11 cellular contexts compared by ENCODE assay signal in the genomic region with DNA sequence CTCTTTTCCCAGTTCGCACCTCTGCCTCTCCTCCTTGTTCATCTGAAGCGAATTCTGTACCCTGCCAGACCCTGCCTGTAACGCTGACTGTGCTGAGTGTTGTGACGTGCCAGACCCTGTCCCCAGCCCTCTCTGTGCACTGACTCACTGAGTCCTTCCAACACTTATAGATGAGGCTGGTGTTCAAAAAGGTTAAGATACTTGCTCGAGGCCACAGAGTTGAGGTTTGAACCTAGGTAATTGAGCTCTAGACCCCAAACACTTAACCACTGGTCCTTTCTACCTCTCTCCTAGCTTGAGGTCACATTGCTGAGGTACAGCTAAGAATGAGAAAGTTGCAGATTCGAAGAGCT. TPM values are rescaled to one million over a fixed set of nuclear protein-coding genes. Genes with fewer than 3 reads are reported as not detected.
DNase-seq lines count a peak whose midpoint lies in the region; ATAC-seq, FAIRE-seq and TF ChIP-seq lines count a peak whose summit lies in the region.
"Had no signal": no experiment of that assay in that cellular context is flagged by ENCODE, and none has a peak within 500 bp of the region (broad histone marks: within the 10 kb centered on the region; RNA-seq: fewer than 3 reads in every experiment).

No MANE protein-coding gene starts in this region.

- WGBS in GM23248 (ENCODE audit: low coverage in 1 of 2, low lambda C conversion rate in 2 of 2, missing lambda C conversion rate in 2 of 2), 2 experiments: 97 to 98% methylated on average over 6 of the region's 6 CpGs

- no peaks in the 10 kb centered on the region; the same call in 1 of the 2 replicates for H3K9me3 Mint-ChIP-seq in WTC11

- DNase-seq in stimulated activated CD4-positive, alpha-beta T cell treated with anti-CD3 and anti-CD28 coated beads, Interleukin-15, amount 100 ng/mL, for 24 hours: peak; percentile 49
- no peak for DNase-seq in stimulated activated CD4-positive, alpha-beta T cell treated with anti-CD3 and anti-CD28 coated beads, Interleukin-4, amount 100 ng/mL, for 4 hours
- DNase-seq in WTC11 (ENCODE audit: low spot score): no peak
- DNase-seq in kidney: no peak
- DNase-seq in upper lobe of right lung: no peak
- no peak for DNase-seq in Right ventricle myocardium inferior (ENCODE audit: missing footprints)
- no peak for DNase-seq in BE2C
- no peak for DNase-seq in GM23248
- DNase-seq: aorta, NCI-H187 treated with DMSO at 0.1 percent for 48 hours had no signal

- H3K27me3 ChIP-seq in upper lobe of right lung: no peaks in the 10 kb centered on the region
- H3K27me3 ChIP-seq in BE2C: no peaks in the 10 kb centered on the region
- no peaks in the 10 kb centered on the region for H3K27me3 ChIP-seq in GM23248 (replicated peaks; ENCODE audit: insufficient read depth)
- H3K27me3 ChIP-seq: neutrophil had no signal

- peaks cover 40% of the 10 kb centered on the region for H3K4me1 Mint-ChIP-seq in WTC11

- ATAC-seq in WTC11: no peak
- ATAC-seq in upper lobe of right lung: no peak
- ATAC-seq in Right ventricle myocardium inferior: no peak

- POLR2A ChIA-PET in WTC11 (lab: Charles Lee): no interaction called here

- no peaks in the 10 kb centered on the region for H3K27me3 Mint-ChIP-seq in WTC11 (ENCODE audit: low read depth)

- H3K79me2 ChIP-seq in GM23248 (ENCODE audit: insufficient read depth): no peaks in the 10 kb centered on the region

- H3K4me3 Mint-ChIP-seq in WTC11: no peak overlapping the region

- in situ Hi-C loops in GM23248 (cut with MboI): no loop called here

- H3K9ac ChIP-seq in kidney (ENCODE audit: low read length in 2 of 2) (no peak overlapping the region), GM23248 (no peak overlapping the region)

- peaks cover 25 to 27% of the 10 kb centered on the region in 2 donors for H3K4me1 ChIP-seq in kidney (ENCODE audit: control insufficient read depth in 1 of 2, insufficient read depth in 1 of 2, low read depth in 1 of 2, low read length in 2 of 2)
- H3K4me1 ChIP-seq in upper lobe of right lung: peaks cover 52% of the 10 kb centered on the region
- H3K4me1 ChIP-seq in BE2C: no peaks in the 10 kb centered on the region
- H3K4me1 ChIP-seq in GM23248 (ENCODE audit: insufficient read depth): peaks cover 22% of the 10 kb centered on the region

- H3F3A ChIP-seq in GM23248 (ENCODE audit: insufficient read depth): 0 out of 2 replicates have a peak, but pooled peaks cover 6% of the 10 kb centered on the region

- no peaks in the 10 kb centered on the region for H4K20me1 ChIP-seq in GM23248 (ENCODE audit: insufficient read depth)

- H3K9me3 ChIP-seq in kidney (ENCODE audit: control insufficient read depth in 1 of 2, low read length in 2 of 2) (no peaks in the 10 kb centered on the region), upper lobe of right lung (no peaks in the 10 kb centered on the region), BE2C (no peaks in the 10 kb centered on the region), GM23248 (ENCODE audit: low read depth) (no peaks in the 10 kb centered on the region)
- H3K9me3 ChIP-seq: neutrophil had no signal

- no peaks in the 10 kb centered on the region for H3K9me2 ChIP-seq in GM23248 (ENCODE audit: insufficient read depth)

- H3K27ac Mint-ChIP-seq in WTC11: peak overlapping the region; percentile 7; the same call in 1 of the 2 replicates

- no peak overlapping the region for H2AFZ ChIP-seq in GM23248

- intact Hi-C loops in kidney (cut with DNase I): no loop called here
- intact Hi-C loops in upper lobe of right lung (cut with DNase I): no loop called here
- intact Hi-C loops in Right ventricle myocardium inferior (cut with DNase I): no loop called here

- H3K36me3 ChIP-seq in kidney (ENCODE audit: control insufficient read depth in 1 of 2, insufficient read depth in 2 of 2, low read length in 2 of 2) (no peaks in the 10 kb centered on the region), upper lobe of right lung (no peaks in the 10 kb centered on the region), BE2C (no peaks in the 10 kb centered on the region), GM23248 (ENCODE audit: low read depth) (no peaks in the 10 kb centered on the region)

- H3K36me3 Mint-ChIP-seq in WTC11: no peaks in the 10 kb centered on the region

- FAIRE-seq in kidney (lab: Jason Lieb, UNC): no peak

- no peak for TF ChIP-seq CTCF in WTC11 (IDR thresholded peaks at IDR 0.05)
- TF ChIP-seq CTCF in kidney (IDR thresholded peaks at IDR 0.05; ENCODE audit: borderline replicate concordance, extremely low read depth, insufficient read depth): no peak
- TF ChIP-seq CTCF in upper lobe of right lung (IDR thresholded peaks at IDR 0.05): no peak
- no peak for TF ChIP-seq CTCF in BE2C (IDR thresholded peaks at IDR 0.05; ENCODE audit: low read depth, low read length)

- no peak overlapping the region for H3K4me3 ChIP-seq in kidney (ENCODE audit: low read length in 2 of 2)
- no peak overlapping the region for H3K4me3 ChIP-seq in upper lobe of right lung
- no peak overlapping the region for H3K4me3 ChIP-seq in BE2C (ENCODE audit: low read depth, low read length)
- H3K4me3 ChIP-seq in GM23248: no peak overlapping the region

- CTCF ChIA-PET in WTC11 (lab: Charles Lee): interaction anchor here (1.3 to 1.6 kb wide), 2 partner anchors 12 to 36 kb away, joined by 5 to 7 read pairs; no protein-coding TSS in a partner anchor

- no peak overlapping the region for H3K4me2 ChIP-seq in GM23248 (ENCODE audit: unreplicated experiment)

- H3K27ac ChIP-seq in kidney (ENCODE audit: low read depth in 2 of 2, low read length in 2 of 2) (peak overlapping the region; percentile 16 to 53), upper lobe of right lung (peak overlapping the region; percentile 68), GM23248 (no peak overlapping the region)
- H3K27ac ChIP-seq: neutrophil had no signal

TF ChIP-seq in WTC11, 78 proteins besides CTCF, POLR2A, EP300 and RAD21:
- TF ChIP-seq ZNF671 (CRISPR knock-in tag; IDR thresholded peaks at IDR 0.05) (no peak), ETV6 (CRISPR knock-in tag; IDR thresholded peaks at IDR 0.05) (no peak), MYBL2 (CRISPR knock-in tag; IDR thresholded peaks at IDR 0.05) (no peak), ZNF396 (CRISPR knock-in tag; IDR thresholded peaks at IDR 0.05; ENCODE audit: borderline replicate concordance) (no peak), NFYB (CRISPR knock-in tag; conservative IDR thresholded peaks at IDR 0.05; ENCODE audit: low read depth) (no peak), SMAD3 (CRISPR knock-in tag; IDR thresholded peaks at IDR 0.05; ENCODE audit: borderline replicate concordance) (no peak)
- TF ChIP-seq, protein P1, sequence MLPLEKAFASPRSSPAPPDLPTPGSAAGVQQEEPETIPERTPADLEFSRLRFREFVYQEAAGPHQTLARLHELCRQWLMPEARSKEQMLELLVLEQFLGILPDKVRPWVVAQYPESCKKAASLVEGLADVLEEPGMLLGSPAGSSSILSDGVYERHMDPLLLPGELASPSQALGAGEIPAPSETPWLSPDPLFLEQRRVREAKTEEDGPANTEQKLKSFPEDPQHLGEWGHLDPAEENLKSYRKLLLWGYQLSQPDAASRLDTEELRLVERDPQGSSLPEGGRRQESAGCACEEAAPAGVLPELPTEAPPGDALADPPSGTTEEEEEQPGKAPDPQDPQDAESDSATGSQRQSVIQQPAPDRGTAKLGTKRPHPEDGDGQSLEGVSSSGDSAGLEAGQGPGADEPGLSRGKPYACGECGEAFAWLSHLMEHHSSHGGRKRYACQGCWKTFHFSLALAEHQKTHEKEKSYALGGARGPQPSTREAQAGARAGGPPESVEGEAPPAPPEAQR (CRISPR knock-in tag; IDR thresholded peaks at IDR 0.05): no peak
- TF ChIP-seq, protein P2, sequence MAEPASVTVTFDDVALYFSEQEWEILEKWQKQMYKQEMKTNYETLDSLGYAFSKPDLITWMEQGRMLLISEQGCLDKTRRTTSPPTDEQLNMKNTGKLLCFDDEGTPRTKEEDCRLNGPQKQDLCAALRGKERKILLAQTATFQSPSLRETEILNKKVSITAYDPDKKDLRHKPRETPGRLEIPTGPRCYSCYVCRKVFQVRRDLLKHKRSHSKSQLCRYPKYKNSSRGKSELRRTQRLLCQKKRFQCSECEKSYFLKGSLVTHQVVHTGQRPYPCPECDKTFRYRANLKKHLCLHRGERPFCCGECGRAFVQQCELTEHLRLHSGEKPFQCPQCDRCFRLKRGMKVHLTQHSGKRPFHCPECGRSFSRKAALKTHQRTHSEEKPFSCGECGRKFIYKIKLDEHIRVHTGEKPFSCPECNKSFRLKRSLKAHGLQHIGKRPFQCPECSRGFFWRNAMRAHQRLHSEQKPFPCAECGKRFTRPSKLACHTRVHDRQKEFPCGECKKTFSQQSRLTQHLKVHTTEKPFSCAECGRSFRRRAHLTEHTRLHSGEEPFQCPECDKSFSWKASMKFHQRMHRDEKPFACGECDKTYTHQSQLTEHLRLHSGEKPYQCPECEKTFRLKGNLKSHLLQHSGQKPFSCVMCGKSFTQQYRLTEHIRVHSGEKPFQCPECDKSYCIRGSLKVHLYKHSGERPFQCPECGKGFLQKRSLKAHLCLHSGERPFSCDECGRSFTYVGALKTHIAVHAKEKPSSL (CRISPR knock-in tag; conservative IDR thresholded peaks at IDR 0.05): no peak
- TF ChIP-seq, protein P3, sequence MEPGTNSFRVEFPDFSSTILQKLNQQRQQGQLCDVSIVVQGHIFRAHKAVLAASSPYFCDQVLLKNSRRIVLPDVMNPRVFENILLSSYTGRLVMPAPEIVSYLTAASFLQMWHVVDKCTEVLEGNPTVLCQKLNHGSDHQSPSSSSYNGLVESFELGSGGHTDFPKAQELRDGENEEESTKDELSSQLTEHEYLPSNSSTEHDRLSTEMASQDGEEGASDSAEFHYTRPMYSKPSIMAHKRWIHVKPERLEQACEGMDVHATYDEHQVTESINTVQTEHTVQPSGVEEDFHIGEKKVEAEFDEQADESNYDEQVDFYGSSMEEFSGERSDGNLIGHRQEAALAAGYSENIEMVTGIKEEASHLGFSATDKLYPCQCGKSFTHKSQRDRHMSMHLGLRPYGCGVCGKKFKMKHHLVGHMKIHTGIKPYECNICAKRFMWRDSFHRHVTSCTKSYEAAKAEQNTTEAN (CRISPR knock-in tag; IDR thresholded peaks at IDR 0.05): no peak

RNA-seq across cellular contexts. Expression of a gene that starts 45.7 kb away (rescaled TPM):
- 7.0 to 9.8 TPM (median 8.3 TPM) in 3 replicates for total RNA-seq in WTC11 (2021)
- 101 TPM for total RNA-seq in kidney
- 19.2 TPM for polyA plus RNA-seq in kidney (ENCODE audit: insufficient read depth, low read depth, low replicate concordance)
- total RNA-seq in upper lobe of right lung: 194 TPM
- 29.3 TPM for total RNA-seq in Right ventricle myocardium inferior
- 0.17 TPM for polyA plus RNA-seq in BE2C (2012; ENCODE audit: insufficient read depth, insufficient read length, low read depth)
- total RNA-seq in GM23248 (2014; rRNA removed; shearing (Covaris generic)): 4.2 and 4.3 TPM in 2 replicates
- polyA plus RNA-seq in GM23248 (2016; fragmentation: Nextera tagmentation; extraction: Ambion mirVana): 2.9 and 3.0 TPM in 2 replicates
